Comparison of ENCODE assay signal across 1 cellular context in the genomic region with DNA sequence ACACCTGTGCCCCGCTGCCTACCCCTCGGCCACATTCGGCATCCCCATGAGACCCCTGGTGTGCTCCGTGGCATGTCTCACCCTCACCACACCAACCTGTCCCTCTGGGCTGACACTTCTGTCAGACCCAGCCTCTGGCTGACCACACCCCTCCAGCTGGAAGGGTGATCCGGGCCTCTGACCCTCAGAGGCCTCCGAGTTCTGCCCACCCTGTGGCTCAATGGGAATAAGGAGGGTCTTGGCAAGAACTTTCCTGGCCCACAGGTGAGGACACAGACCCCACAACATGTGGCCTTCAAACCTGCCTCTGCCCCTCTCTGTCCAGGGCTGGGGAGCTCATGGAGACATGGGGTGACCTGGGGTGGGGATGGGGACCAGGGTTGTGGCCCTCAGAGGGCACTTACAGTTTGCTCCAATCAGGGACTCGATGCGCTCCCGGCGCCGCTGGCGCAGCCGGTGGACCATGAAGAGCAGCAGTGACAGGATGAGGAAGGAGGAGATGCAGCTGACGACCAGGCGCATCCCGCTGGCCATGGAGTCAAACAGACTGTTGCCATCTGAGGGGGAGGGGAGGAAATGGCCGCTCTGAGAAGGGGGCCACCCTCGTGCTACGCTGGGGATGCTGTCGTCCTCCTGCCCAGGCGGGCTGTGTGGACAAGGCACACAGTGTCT.
TF ChIP-seq lines count a peak whose summit lies in the region.

No MANE protein-coding gene starts in this region.

TF ChIP-seq in K562, 482 proteins besides CTCF, POLR2A, EP300 and RAD21 (continued from another document and continues in another):
- TF ChIP-seq, protein P1, sequence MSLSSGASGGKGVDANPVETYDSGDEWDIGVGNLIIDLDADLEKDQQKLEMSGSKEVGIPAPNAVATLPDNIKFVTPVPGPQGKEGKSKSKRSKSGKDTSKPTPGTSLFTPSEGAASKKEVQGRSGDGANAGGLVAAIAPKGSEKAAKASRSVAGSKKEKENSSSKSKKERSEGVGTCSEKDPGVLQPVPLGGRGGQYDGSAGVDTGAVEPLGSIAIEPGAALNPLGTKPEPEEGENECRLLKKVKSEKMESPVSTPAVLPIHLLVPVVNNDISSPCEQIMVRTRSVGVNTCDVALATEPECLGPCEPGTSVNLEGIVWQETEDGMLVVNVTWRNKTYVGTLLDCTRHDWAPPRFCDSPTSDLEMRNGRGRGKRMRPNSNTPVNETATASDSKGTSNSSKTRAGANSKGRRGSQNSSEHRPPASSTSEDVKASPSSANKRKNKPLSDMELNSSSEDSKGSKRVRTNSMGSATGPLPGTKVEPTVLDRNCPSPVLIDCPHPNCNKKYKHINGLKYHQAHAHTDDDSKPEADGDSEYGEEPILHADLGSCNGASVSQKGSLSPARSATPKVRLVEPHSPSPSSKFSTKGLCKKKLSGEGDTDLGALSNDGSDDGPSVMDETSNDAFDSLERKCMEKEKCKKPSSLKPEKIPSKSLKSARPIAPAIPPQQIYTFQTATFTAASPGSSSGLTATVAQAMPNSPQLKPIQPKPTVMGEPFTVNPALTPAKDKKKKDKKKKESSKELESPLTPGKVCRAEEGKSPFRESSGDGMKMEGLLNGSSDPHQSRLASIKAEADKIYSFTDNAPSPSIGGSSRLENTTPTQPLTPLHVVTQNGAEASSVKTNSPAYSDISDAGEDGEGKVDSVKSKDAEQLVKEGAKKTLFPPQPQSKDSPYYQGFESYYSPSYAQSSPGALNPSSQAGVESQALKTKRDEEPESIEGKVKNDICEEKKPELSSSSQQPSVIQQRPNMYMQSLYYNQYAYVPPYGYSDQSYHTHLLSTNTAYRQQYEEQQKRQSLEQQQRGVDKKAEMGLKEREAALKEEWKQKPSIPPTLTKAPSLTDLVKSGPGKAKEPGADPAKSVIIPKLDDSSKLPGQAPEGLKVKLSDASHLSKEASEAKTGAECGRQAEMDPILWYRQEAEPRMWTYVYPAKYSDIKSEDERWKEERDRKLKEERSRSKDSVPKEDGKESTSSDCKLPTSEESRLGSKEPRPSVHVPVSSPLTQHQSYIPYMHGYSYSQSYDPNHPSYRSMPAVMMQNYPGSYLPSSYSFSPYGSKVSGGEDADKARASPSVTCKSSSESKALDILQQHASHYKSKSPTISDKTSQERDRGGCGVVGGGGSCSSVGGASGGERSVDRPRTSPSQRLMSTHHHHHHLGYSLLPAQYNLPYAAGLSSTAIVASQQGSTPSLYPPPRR (CRISPR knock-in tag; IDR thresholded peaks at IDR 0.05; ENCODE audit: borderline replicate concordance) = no peak
- TF ChIP-seq, protein P2, sequence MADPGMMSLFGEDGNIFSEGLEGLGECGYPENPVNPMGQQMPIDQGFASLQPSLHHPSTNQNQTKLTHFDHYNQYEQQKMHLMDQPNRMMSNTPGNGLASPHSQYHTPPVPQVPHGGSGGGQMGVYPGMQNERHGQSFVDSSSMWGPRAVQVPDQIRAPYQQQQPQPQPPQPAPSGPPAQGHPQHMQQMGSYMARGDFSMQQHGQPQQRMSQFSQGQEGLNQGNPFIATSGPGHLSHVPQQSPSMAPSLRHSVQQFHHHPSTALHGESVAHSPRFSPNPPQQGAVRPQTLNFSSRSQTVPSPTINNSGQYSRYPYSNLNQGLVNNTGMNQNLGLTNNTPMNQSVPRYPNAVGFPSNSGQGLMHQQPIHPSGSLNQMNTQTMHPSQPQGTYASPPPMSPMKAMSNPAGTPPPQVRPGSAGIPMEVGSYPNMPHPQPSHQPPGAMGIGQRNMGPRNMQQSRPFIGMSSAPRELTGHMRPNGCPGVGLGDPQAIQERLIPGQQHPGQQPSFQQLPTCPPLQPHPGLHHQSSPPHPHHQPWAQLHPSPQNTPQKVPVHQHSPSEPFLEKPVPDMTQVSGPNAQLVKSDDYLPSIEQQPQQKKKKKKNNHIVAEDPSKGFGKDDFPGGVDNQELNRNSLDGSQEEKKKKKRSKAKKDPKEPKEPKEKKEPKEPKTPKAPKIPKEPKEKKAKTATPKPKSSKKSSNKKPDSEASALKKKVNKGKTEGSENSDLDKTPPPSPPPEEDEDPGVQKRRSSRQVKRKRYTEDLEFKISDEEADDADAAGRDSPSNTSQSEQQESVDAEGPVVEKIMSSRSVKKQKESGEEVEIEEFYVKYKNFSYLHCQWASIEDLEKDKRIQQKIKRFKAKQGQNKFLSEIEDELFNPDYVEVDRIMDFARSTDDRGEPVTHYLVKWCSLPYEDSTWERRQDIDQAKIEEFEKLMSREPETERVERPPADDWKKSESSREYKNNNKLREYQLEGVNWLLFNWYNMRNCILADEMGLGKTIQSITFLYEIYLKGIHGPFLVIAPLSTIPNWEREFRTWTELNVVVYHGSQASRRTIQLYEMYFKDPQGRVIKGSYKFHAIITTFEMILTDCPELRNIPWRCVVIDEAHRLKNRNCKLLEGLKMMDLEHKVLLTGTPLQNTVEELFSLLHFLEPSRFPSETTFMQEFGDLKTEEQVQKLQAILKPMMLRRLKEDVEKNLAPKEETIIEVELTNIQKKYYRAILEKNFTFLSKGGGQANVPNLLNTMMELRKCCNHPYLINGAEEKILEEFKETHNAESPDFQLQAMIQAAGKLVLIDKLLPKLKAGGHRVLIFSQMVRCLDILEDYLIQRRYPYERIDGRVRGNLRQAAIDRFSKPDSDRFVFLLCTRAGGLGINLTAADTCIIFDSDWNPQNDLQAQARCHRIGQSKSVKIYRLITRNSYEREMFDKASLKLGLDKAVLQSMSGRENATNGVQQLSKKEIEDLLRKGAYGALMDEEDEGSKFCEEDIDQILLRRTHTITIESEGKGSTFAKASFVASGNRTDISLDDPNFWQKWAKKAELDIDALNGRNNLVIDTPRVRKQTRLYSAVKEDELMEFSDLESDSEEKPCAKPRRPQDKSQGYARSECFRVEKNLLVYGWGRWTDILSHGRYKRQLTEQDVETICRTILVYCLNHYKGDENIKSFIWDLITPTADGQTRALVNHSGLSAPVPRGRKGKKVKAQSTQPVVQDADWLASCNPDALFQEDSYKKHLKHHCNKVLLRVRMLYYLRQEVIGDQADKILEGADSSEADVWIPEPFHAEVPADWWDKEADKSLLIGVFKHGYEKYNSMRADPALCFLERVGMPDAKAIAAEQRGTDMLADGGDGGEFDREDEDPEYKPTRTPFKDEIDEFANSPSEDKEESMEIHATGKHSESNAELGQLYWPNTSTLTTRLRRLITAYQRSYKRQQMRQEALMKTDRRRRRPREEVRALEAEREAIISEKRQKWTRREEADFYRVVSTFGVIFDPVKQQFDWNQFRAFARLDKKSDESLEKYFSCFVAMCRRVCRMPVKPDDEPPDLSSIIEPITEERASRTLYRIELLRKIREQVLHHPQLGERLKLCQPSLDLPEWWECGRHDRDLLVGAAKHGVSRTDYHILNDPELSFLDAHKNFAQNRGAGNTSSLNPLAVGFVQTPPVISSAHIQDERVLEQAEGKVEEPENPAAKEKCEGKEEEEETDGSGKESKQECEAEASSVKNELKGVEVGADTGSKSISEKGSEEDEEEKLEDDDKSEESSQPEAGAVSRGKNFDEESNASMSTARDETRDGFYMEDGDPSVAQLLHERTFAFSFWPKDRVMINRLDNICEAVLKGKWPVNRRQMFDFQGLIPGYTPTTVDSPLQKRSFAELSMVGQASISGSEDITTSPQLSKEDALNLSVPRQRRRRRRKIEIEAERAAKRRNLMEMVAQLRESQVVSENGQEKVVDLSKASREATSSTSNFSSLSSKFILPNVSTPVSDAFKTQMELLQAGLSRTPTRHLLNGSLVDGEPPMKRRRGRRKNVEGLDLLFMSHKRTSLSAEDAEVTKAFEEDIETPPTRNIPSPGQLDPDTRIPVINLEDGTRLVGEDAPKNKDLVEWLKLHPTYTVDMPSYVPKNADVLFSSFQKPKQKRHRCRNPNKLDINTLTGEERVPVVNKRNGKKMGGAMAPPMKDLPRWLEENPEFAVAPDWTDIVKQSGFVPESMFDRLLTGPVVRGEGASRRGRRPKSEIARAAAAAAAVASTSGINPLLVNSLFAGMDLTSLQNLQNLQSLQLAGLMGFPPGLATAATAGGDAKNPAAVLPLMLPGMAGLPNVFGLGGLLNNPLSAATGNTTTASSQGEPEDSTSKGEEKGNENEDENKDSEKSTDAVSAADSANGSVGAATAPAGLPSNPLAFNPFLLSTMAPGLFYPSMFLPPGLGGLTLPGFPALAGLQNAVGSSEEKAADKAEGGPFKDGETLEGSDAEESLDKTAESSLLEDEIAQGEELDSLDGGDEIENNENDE (IDR thresholded peaks at IDR 0.05; ENCODE audit: low read depth, low read length) = peak; percentile 30
- TF ChIP-seq, protein P3, sequence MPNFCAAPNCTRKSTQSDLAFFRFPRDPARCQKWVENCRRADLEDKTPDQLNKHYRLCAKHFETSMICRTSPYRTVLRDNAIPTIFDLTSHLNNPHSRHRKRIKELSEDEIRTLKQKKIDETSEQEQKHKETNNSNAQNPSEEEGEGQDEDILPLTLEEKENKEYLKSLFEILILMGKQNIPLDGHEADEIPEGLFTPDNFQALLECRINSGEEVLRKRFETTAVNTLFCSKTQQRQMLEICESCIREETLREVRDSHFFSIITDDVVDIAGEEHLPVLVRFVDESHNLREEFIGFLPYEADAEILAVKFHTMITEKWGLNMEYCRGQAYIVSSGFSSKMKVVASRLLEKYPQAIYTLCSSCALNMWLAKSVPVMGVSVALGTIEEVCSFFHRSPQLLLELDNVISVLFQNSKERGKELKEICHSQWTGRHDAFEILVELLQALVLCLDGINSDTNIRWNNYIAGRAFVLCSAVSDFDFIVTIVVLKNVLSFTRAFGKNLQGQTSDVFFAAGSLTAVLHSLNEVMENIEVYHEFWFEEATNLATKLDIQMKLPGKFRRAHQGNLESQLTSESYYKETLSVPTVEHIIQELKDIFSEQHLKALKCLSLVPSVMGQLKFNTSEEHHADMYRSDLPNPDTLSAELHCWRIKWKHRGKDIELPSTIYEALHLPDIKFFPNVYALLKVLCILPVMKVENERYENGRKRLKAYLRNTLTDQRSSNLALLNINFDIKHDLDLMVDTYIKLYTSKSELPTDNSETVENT (CRISPR knock-in tag; IDR thresholded peaks at IDR 0.05) = 0 out of 2 replicates have a peak, but pooled peaks have one; percentile 43
- TF ChIP-seq CBX3 (IDR thresholded peaks at IDR 0.05; ENCODE audit: borderline replicate concordance in 1 of 2, low read length in 2 of 2) (peak in 1 of 2 experiments; percentile 41; a peak in 1 of 3 replicates), ZNF282 (CRISPR knock-in tag; IDR thresholded peaks at IDR 0.05) (0 out of 2 replicates have a peak, but pooled peaks have one; percentile 22), NFXL1 (CRISPR knock-in tag; IDR thresholded peaks at IDR 0.05) (no peak), FOXP1 (CRISPR knock-in tag; IDR thresholded peaks at IDR 0.05) (0 out of 2 replicates have a peak, but pooled peaks have one; percentile 14), NFYB (IDR thresholded peaks at IDR 0.05; ENCODE audit: extremely low read depth, insufficient read length) (no peak), RBBP5 (IDR thresholded peaks at IDR 0.05; ENCODE audit: borderline replicate concordance, insufficient read depth, low read length, poor library complexity, severe bottlenecking) (peak; percentile 3), ZC3H4 (CRISPR knock-in tag; IDR thresholded peaks at IDR 0.05; ENCODE audit: borderline replicate concordance) (peak; percentile 66; the same call in 1 of the 2 replicates), RBM22 (IDR thresholded peaks at IDR 0.05; ENCODE audit: low read depth, low read length, poor library complexity, severe bottlenecking) (peak; percentile 80), ZFPM2 (CRISPR knock-in tag; IDR thresholded peaks at IDR 0.05) (no peak), ZNF143 (CRISPR knock-in tag; IDR thresholded peaks at IDR 0.05) (0 out of 2 replicates have a peak, but pooled peaks have one; percentile 33), CHD2 (IDR thresholded peaks at IDR 0.05; ENCODE audit: low read depth, low read length) (0 out of 2 replicates have a peak, but pooled peaks have one; percentile 36), PURB (CRISPR knock-in tag; IDR thresholded peaks at IDR 0.05; ENCODE audit: low read depth) (0 out of 2 replicates have a peak, but pooled peaks have one; percentile 79), ZNF830 (CRISPR knock-in tag; IDR thresholded peaks at IDR 0.05) (0 out of 2 replicates have a peak, but pooled peaks have one; percentile 37)
- TF ChIP-seq, protein P4, sequence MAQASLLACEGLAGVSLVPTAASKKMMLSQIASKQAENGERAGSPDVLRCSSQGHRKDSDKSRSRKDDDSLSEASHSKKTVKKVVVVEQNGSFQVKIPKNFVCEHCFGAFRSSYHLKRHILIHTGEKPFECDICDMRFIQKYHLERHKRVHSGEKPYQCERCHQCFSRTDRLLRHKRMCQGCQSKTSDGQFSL (CRISPR knock-in tag; IDR thresholded peaks at IDR 0.05) = 0 out of 2 replicates have a peak, but pooled peaks have one; percentile 27
- TF ChIP-seq, protein P4 (tag; IDR thresholded peaks at IDR 0.05) = no peak
- TF ChIP-seq, protein P5, sequence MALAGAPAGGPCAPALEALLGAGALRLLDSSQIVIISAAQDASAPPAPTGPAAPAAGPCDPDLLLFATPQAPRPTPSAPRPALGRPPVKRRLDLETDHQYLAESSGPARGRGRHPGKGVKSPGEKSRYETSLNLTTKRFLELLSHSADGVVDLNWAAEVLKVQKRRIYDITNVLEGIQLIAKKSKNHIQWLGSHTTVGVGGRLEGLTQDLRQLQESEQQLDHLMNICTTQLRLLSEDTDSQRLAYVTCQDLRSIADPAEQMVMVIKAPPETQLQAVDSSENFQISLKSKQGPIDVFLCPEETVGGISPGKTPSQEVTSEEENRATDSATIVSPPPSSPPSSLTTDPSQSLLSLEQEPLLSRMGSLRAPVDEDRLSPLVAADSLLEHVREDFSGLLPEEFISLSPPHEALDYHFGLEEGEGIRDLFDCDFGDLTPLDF (CRISPR knock-in tag; IDR thresholded peaks at IDR 0.05) = no peak
- TF ChIP-seq, protein P6, sequence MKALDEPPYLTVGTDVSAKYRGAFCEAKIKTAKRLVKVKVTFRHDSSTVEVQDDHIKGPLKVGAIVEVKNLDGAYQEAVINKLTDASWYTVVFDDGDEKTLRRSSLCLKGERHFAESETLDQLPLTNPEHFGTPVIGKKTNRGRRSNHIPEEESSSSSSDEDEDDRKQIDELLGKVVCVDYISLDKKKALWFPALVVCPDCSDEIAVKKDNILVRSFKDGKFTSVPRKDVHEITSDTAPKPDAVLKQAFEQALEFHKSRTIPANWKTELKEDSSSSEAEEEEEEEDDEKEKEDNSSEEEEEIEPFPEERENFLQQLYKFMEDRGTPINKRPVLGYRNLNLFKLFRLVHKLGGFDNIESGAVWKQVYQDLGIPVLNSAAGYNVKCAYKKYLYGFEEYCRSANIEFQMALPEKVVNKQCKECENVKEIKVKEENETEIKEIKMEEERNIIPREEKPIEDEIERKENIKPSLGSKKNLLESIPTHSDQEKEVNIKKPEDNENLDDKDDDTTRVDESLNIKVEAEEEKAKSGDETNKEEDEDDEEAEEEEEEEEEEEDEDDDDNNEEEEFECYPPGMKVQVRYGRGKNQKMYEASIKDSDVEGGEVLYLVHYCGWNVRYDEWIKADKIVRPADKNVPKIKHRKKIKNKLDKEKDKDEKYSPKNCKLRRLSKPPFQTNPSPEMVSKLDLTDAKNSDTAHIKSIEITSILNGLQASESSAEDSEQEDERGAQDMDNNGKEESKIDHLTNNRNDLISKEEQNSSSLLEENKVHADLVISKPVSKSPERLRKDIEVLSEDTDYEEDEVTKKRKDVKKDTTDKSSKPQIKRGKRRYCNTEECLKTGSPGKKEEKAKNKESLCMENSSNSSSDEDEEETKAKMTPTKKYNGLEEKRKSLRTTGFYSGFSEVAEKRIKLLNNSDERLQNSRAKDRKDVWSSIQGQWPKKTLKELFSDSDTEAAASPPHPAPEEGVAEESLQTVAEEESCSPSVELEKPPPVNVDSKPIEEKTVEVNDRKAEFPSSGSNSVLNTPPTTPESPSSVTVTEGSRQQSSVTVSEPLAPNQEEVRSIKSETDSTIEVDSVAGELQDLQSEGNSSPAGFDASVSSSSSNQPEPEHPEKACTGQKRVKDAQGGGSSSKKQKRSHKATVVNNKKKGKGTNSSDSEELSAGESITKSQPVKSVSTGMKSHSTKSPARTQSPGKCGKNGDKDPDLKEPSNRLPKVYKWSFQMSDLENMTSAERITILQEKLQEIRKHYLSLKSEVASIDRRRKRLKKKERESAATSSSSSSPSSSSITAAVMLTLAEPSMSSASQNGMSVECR (CRISPR knock-in tag; IDR thresholded peaks at IDR 0.05) = peak; percentile 39; the same call in 1 of the 2 replicates
